1 cellular context compared by ENCODE assay signal in the genomic region with DNA sequence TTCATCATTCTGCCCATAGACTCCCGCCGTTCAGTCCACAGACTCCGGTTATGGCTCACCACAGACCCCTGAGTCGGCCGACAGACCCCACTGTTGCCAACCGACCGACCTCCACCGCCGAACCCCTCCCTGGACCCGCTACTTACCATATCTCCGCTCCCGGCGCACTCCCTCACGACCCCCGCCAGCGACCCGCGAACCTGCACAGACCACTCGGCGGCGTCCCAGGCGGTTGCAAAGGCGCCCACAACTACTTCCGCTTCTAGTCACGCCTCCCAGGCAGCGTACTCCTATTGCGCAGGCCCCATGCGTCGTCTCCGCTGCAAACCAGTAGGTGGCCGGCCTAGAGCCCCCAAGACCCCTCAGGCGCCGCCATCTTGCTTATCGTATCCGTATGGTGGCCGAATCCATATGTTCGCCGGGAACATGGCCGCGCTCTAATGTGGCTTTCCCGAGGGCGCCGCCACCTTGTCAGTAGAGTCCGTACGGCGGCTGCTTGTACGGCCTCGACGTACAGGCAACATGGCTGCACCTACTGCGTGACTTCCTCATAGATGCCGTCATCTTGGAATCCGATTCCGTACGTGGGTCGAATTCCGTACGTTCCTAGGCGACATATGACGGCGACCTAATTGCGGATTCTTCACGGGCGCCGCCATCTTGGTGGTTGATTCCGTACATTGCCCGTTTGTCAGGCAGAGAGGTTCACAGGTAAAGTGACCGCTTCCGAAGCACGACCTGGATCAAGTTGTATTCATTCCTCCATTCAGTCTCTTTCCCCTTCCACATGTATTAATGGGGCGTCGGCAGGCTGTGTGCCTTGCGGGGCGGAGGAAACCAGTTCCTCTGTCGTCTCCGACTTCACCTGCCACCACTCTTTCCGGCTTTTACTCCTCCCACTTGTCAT.
TF ChIP-seq lines count a peak whose summit lies in the region.

A gene (minus strand): TSS at position 252 of the 907 bp plus-strand sequence. CDS start 103 bp downstream, at position 149.

TF ChIP-seq in A549, 52 proteins besides CTCF, POLR2A, EP300 and RAD21 (continued from another document):
- TF ChIP-seq, protein P1, sequence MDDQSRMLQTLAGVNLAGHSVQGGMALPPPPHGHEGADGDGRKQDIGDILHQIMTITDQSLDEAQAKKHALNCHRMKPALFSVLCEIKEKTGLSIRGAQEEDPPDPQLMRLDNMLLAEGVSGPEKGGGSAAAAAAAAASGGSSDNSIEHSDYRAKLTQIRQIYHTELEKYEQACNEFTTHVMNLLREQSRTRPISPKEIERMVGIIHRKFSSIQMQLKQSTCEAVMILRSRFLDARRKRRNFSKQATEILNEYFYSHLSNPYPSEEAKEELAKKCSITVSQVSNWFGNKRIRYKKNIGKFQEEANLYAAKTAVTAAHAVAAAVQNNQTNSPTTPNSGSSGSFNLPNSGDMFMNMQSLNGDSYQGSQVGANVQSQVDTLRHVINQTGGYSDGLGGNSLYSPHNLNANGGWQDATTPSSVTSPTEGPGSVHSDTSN (IDR thresholded peaks at IDR 0.05), result no peak
- no peak for TF ChIP-seq TP53 (CRISPR knock-in tag; IDR thresholded peaks at IDR 0.05)
- no peak for TF ChIP-seq FOSL2 (IDR thresholded peaks at IDR 0.05)
- no peak for TF ChIP-seq FOSL2 (CRISPR knock-in tag; IDR thresholded peaks at IDR 0.05)
- TF ChIP-seq, protein P2, sequence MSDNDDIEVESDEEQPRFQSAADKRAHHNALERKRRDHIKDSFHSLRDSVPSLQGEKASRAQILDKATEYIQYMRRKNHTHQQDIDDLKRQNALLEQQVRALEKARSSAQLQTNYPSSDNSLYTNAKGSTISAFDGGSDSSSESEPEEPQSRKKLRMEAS (IDR thresholded peaks at IDR 0.05), result peak; percentile 51; the same call in 1 of the 2 replicates
- TF ChIP-seq TFCP2L1 (CRISPR knock-in tag; IDR thresholded peaks at IDR 0.05), result no peak
- no peak for TF ChIP-seq SMC3 (IDR thresholded peaks at IDR 0.05)
- TF ChIP-seq EHF (CRISPR knock-in tag; IDR thresholded peaks at IDR 0.05), result no peak
- TF ChIP-seq, protein P3, sequence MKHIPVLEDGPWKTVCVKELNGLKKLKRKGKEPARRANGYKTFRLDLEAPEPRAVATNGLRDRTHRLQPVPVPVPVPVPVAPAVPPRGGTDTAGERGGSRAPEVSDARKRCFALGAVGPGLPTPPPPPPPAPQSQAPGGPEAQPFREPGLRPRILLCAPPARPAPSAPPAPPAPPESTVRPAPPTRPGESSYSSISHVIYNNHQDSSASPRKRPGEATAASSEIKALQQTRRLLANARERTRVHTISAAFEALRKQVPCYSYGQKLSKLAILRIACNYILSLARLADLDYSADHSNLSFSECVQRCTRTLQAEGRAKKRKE (CRISPR knock-in tag; IDR thresholded peaks at IDR 0.05; ENCODE audit: low read depth), result no peak
- TF ChIP-seq, protein P4, sequence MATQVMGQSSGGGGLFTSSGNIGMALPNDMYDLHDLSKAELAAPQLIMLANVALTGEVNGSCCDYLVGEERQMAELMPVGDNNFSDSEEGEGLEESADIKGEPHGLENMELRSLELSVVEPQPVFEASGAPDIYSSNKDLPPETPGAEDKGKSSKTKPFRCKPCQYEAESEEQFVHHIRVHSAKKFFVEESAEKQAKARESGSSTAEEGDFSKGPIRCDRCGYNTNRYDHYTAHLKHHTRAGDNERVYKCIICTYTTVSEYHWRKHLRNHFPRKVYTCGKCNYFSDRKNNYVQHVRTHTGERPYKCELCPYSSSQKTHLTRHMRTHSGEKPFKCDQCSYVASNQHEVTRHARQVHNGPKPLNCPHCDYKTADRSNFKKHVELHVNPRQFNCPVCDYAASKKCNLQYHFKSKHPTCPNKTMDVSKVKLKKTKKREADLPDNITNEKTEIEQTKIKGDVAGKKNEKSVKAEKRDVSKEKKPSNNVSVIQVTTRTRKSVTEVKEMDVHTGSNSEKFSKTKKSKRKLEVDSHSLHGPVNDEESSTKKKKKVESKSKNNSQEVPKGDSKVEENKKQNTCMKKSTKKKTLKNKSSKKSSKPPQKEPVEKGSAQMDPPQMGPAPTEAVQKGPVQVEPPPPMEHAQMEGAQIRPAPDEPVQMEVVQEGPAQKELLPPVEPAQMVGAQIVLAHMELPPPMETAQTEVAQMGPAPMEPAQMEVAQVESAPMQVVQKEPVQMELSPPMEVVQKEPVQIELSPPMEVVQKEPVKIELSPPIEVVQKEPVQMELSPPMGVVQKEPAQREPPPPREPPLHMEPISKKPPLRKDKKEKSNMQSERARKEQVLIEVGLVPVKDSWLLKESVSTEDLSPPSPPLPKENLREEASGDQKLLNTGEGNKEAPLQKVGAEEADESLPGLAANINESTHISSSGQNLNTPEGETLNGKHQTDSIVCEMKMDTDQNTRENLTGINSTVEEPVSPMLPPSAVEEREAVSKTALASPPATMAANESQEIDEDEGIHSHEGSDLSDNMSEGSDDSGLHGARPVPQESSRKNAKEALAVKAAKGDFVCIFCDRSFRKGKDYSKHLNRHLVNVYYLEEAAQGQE (IDR thresholded peaks at IDR 0.05), result no peak
- peak; percentile 41; the same call in 1 of the 2 replicates for TF ChIP-seq FOXS1 (CRISPR knock-in tag; IDR thresholded peaks at IDR 0.05)
- TF ChIP-seq POLR2AphosphoS2 (conservative IDR thresholded peaks at IDR 0.05; ENCODE audit: low read length), result no peak
- TF ChIP-seq MAFK (IDR thresholded peaks at IDR 0.05; ENCODE audit: partially characterized antibody), result no peak
- no peak for TF ChIP-seq BHLHE40 (IDR thresholded peaks at IDR 0.05; ENCODE audit: low read depth, low read length)
- no peak for TF ChIP-seq CBX2 (IDR thresholded peaks at IDR 0.05; ENCODE audit: borderline replicate concordance, low read depth)
- no peak for TF ChIP-seq NR3C1 (IDR thresholded peaks at IDR 0.05)
- peak; percentile 82; the same call in 1 of the 2 replicates for TF ChIP-seq KDM1A (IDR thresholded peaks at IDR 0.05; ENCODE audit: low read depth)
- TF ChIP-seq RARB (CRISPR knock-in tag; IDR thresholded peaks at IDR 0.05), result no peak
- no peak for TF ChIP-seq HEYL (CRISPR knock-in tag; IDR thresholded peaks at IDR 0.05)
- no peak for TF ChIP-seq NPAS2 (CRISPR knock-in tag; IDR thresholded peaks at IDR 0.05; ENCODE audit: borderline replicate concordance)
- TF ChIP-seq EHMT2 (IDR thresholded peaks at IDR 0.05; ENCODE audit: low read depth), result no peak
- TF ChIP-seq PHF8 (IDR thresholded peaks at IDR 0.05; ENCODE audit: borderline replicate concordance, low read depth), result no peak
- no peak for TF ChIP-seq MAZ (IDR thresholded peaks at IDR 0.05; ENCODE audit: borderline replicate concordance, low read depth, low read length)
- no peak for TF ChIP-seq ZC3H11A (IDR thresholded peaks at IDR 0.05)
